ENCODE assay signal across 9 cellular contexts in the genomic region with DNA sequence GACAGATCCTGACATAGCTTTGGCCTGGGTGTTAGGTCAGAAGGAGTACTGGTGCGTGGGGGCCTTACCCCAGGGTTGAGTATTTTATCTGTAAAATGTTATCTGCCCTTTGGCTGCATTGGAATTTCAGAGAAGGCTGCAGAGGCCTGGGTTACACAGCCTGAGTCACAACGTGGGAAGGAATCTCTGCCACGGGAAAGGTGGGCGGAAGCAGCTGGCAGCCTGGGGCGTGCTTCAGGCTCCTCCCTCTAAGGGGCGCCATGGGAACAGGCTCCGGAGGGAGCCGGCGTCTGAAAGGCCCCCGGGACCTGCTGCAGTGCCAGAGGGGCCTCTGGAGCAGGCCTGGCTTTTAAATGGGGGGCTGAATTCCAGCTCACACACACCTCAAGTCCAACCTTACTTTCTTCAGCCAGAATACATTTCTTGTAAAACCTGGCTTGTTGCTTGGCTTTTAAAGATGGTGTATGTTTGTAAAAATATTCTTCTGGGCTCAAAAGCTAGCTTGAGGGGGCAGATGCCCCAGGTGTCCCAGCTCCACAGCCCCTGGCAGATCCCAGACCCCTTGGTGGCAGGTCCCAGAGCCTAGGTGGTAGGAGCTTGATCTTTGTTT.
DNase-seq lines count a peak whose midpoint lies in the region; ATAC-seq and TF ChIP-seq lines count a peak whose summit lies in the region.
"Had no signal": no experiment of that assay in that cellular context is flagged by ENCODE, and none has a peak within 500 bp of the region (broad histone marks: within the 10 kb centered on the region; RNA-seq: fewer than 3 reads in every experiment).

No MANE protein-coding gene starts in this region.

- TF ChIP-seq CTCF in right atrium auricular region (IDR thresholded peaks at IDR 0.05) (peak; percentile 13 to 54), stomach (IDR thresholded peaks at IDR 0.05) (no peak)

- no peaks in the 10 kb centered on the region for H3K9me3 Mint-ChIP-seq in activated T-cell treated with anti-CD3 and anti-CD28 coated beads, Interleukin-2, amount 50 U/mL, for 24 hours
- H3K9me3 Mint-ChIP-seq: memory B cell had no signal

- TF ChIP-seq EP300 in stomach (IDR thresholded peaks at IDR 0.05): no peak

- no peak overlapping the region for H3K4me3 Mint-ChIP-seq in activated T-cell treated with anti-CD3 and anti-CD28 coated beads, Interleukin-2, amount 50 U/mL, for 24 hours
- H3K4me3 Mint-ChIP-seq: memory B cell had no signal

- H3K36me3 Mint-ChIP-seq in activated T-cell treated with anti-CD3 and anti-CD28 coated beads, Interleukin-2, amount 50 U/mL, for 24 hours (ENCODE audit: low read depth): peaks cover 50% of the 10 kb centered on the region

- ATAC-seq in GM18867 (IDR thresholded peaks at IDR 0.05; ENCODE audit: unreplicated experiment): no peak
- ATAC-seq in HG02870 (IDR thresholded peaks at IDR 0.05; ENCODE audit: unreplicated experiment): no peak
- ATAC-seq in GM21447 (IDR thresholded peaks at IDR 0.05; ENCODE audit: unreplicated experiment): no peak

- H3K27ac Mint-ChIP-seq in activated T-cell treated with anti-CD3 and anti-CD28 coated beads, Interleukin-2, amount 50 U/mL, for 24 hours: no peak overlapping the region
- H3K27ac Mint-ChIP-seq: memory B cell had no signal

- 10 to 36% (median 22%) methylated on average over 5 to 10 of the region's 10 CpGs for WGBS in stomach, 5 donors

- no peak overlapping the region for H3K27ac ChIP-seq in right atrium auricular region
- no peak overlapping the region for H3K27ac ChIP-seq in stomach

- H3K27me3 ChIP-seq in right atrium auricular region (no peaks in the 10 kb centered on the region), stomach (no peaks in the 10 kb centered on the region)

- intact Hi-C loops in stomach (cut with DNase I; ENCODE audit: low total_unique reads): no loop called here

- H3K4me1 ChIP-seq in right atrium auricular region (peaks cover 0 to 12% of the 10 kb centered on the region in 2 donors), stomach (peaks cover 4 to 38% (median 18%) of the 10 kb centered on the region in 4 donors)

- H3K9me3 ChIP-seq in right atrium auricular region (no peaks in the 10 kb centered on the region), stomach (no peaks in the 10 kb centered on the region)

- H3K4me3 ChIP-seq in right atrium auricular region (no peak overlapping the region), stomach (no peak overlapping the region)

- no peak for TF ChIP-seq POLR2A in stomach (IDR thresholded peaks at IDR 0.05)

- DNase-seq in D341Med (ENCODE audit: low spot score): peak; percentile 92
- DNase-seq in HS-5 (ENCODE audit: low read depth): peak; percentile 47
- peak; percentile 49 for DNase-seq in activated T-cell treated with anti-CD3 and anti-CD28 coated beads, Interleukin-2, amount 50 U/mL, for 24 hours
- no peak for DNase-seq in right atrium auricular region (ENCODE audit: low spot score)
- DNase-seq in stomach: peak; percentile 40

- peaks cover 22% of the 10 kb centered on the region for H3K4me1 Mint-ChIP-seq in activated T-cell treated with anti-CD3 and anti-CD28 coated beads, Interleukin-2, amount 50 U/mL, for 24 hours (ENCODE audit: low read depth)

- H3K36me3 ChIP-seq in right atrium auricular region (no peaks in the 10 kb centered on the region), stomach (peaks cover 24 to 41% (median 37%) of the 10 kb centered on the region in 4 donors)

- no peaks in the 10 kb centered on the region for H3K27me3 Mint-ChIP-seq in activated T-cell treated with anti-CD3 and anti-CD28 coated beads, Interleukin-2, amount 50 U/mL, for 24 hours
- H3K27me3 Mint-ChIP-seq: memory B cell had no signal

Comparison
In these comparisons a context has a peak if more than half of its experiments do, and no peak if none do; other contexts are left out.
1. CTCF ChIP-seq: peak in right atrium auricular region (2 of 2); none in stomach (0 of 7).